ENCODE assay signal across 8 cellular contexts in the genomic region with DNA sequence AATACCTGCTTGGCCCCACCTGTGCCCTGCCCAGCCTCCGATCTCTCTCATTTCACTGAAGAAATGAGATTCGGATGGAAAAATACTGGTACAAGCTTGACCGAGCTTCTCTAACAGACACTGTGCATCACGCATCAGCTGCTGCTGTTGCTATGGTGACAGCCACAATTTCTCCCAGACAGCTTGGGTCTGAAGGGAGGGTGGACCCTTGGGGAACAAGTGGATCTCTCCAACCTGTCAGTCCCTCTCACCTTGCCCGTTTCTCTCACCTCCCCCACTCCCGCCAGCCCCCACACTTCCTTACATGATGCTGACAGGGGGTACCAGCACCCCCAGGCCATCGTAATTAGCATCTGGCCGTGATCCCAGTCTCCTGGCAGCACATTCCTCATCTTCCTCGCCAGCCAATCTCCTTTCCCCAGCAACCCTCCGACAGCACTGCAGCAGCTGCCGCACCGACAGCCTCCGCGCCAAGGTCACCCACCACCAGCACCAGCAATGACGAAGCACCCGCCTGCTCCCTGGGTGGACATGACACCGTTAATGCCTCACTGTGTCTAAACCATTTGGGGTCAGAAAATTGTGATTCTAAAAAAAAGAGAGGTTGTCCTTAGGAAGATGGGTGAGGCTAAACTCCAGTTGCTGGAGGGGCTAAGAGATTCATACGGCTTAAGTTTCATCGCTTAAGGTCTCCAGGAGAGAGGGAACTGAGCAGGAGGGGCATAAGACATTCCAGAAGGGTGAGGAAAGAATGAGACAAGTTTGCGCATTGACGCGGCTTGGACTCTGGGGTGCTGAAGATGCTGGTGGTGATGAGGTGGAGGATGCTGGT. TPM values are rescaled to one million over a fixed set of nuclear protein-coding genes. Genes with fewer than 3 reads are reported as not detected.
DNase-seq lines count a peak whose midpoint lies in the region; ATAC-seq and TF ChIP-seq lines count a peak whose summit lies in the region.

No MANE protein-coding gene starts in this region.

- H3K27me3 ChIP-seq in lower lobe of right lung (ENCODE audit: low read depth) (no peaks in the 10 kb centered on the region), thoracic aorta (replicated peaks; ENCODE audit: insufficient read depth) (no peaks in the 10 kb centered on the region)

- intact Hi-C loops in lower lobe of right lung (cut with DNase I), result no loop called here

- TF ChIP-seq CTCF in coronary artery (IDR thresholded peaks at IDR 0.05) (no peak), lower lobe of right lung (IDR thresholded peaks at IDR 0.05) (no peak), thoracic aorta (IDR thresholded peaks at IDR 0.05) (no peak)

- H3K27ac ChIP-seq in coronary artery, result peak overlapping the region; percentile 88 to 93
- peak overlapping the region; percentile 32 for H3K27ac ChIP-seq in lower lobe of right lung
- H3K27ac ChIP-seq in thoracic aorta, result peak overlapping the region; percentile 92

- DNase-seq in DMS53 (lab: John Stamatoyannopoulos, UW) (peak; percentile 79), DMS53 treated with DMSO at 0.1 percent for 48 hours (lab: John Stamatoyannopoulos, UW; ENCODE audit: unreplicated experiment) (no peak), NCI-H345 treated with DMSO at 0.1 percent for 48 hours (lab: John Stamatoyannopoulos, UW; ENCODE audit: unreplicated experiment) (peak; percentile 62), coronary artery (ENCODE audit: low spot score) (peak; percentile 92), lower lobe of right lung (peak; percentile 46), thoracic aorta (ENCODE audit: low spot score) (peak; percentile 60)

- H3K9me3 ChIP-seq in lower lobe of right lung, result no peaks in the 10 kb centered on the region
- no peaks in the 10 kb centered on the region for H3K9me3 ChIP-seq in thoracic aorta

- H3K4me3 ChIP-seq in coronary artery, result peak overlapping the region; percentile 46
- H3K4me3 ChIP-seq in lower lobe of right lung, result no peak overlapping the region
- H3K4me3 ChIP-seq in thoracic aorta, result peak overlapping the region; percentile 39

- H3K36me3 ChIP-seq in lower lobe of right lung (no peaks in the 10 kb centered on the region), thoracic aorta (no peaks in the 10 kb centered on the region)

- peak; percentile 75 to 77 for ATAC-seq in lower lobe of right lung
- peak; percentile 50 for ATAC-seq in thoracic aorta (ENCODE audit: insufficient number of reproducible peaks, low FRiP score, low read depth)
- no peak for ATAC-seq in HG02642 (IDR thresholded peaks at IDR 0.05; ENCODE audit: poor library complexity, unreplicated experiment)
- ATAC-seq in HG02678 (IDR thresholded peaks at IDR 0.05; ENCODE audit: unreplicated experiment), result no peak

- H3K4me1 ChIP-seq in lower lobe of right lung (peaks cover 12% of the 10 kb centered on the region), thoracic aorta (ENCODE audit: control insufficient read depth in 1 of 2, low read depth in 2 of 2) (peaks cover 6 to 39% of the 10 kb centered on the region in 2 donors)

RNA-seq across cellular contexts. Expression of a gene that starts 58.6 kb away (rescaled TPM):
- total RNA-seq in lower lobe of right lung (49.4 TPM), thoracic aorta (10 to 100 TPM; 45.6 to 85.4 TPM)

Comparison
In these comparisons a context has a peak if more than half of its experiments do, and no peak if none do; other contexts are left out.
1. H3K27ac ChIP-seq: peak in every context shown above with its lines; median percentile 92 in thoracic aorta; 90 in coronary artery; 32 in lower lobe of right lung.
2. ATAC-seq: peak in lower lobe of right lung (2 of 2) and thoracic aorta (single experiment); none in HG02642 (single experiment) and HG02678 (single experiment).